12 cellular contexts compared by ENCODE assay signal in genomic region chr1:184605941-184606340, GRCh38.
A peak's percentile ranks its signal among the peaks of the same experiment; 100 is the strongest.
DNase-seq lines count a peak whose midpoint lies in the region; TF ChIP-seq lines count a peak whose summit lies in the region.
"Had no signal": no experiment of that assay in that cellular context is flagged by ENCODE, and none has a peak within 500 bp of the region (broad histone marks: within the 10 kb centered on the region; RNA-seq: fewer than 3 reads in every experiment).

No MANE protein-coding gene starts in this region.

- no peak for TF ChIP-seq EP300 in sigmoid colon (IDR thresholded peaks at IDR 0.05)

- no peak overlapping the region for H3K27ac ChIP-seq in GM23248
- peak overlapping the region in 3 of 4 donors; percentile 33 to 83 (median 34) for H3K27ac ChIP-seq in sigmoid colon
- H3K27ac ChIP-seq in Peyer's patch = peak overlapping the region in 1 of 4 donors; percentile 35
- H3K27ac ChIP-seq: C4-2B had no signal

- no peaks in the 10 kb centered on the region for H3K79me2 ChIP-seq in GM23248 (ENCODE audit: insufficient read depth)

- H3K9me2 ChIP-seq in GM23248 (ENCODE audit: insufficient read depth) = no peaks in the 10 kb centered on the region

- H3K27me3 ChIP-seq in GM23248 (replicated peaks; ENCODE audit: insufficient read depth) = no peaks in the 10 kb centered on the region
- no peaks in the 10 kb centered on the region for H3K27me3 ChIP-seq in sigmoid colon
- no peaks in the 10 kb centered on the region for H3K27me3 ChIP-seq in Peyer's patch

- DNase-seq in GM23248 (peak; percentile 25), astrocyte of the spinal cord (ENCODE audit: low read depth, low spot score) (peak; percentile 19), kidney tubule cell (ENCODE audit: low spot score) (peak; percentile 24), sigmoid colon (no peak), NCI-H2081 treated with DMSO at 0.1 percent for 48 hours (lab: John Stamatoyannopoulos, UW) (no peak), NOMO-1 treated with DMSO at 0.1 percent for 48 hours (lab: John Stamatoyannopoulos, UW; ENCODE audit: unreplicated experiment) (no peak), NCI-H69 (lab: John Stamatoyannopoulos, UW) (no peak), Peyer's patch (no peak)
- DNase-seq: NCI-H1092, NCI-H774, SHP77 had no signal

- WGBS in GM23248 (ENCODE audit: low coverage in 1 of 2, low lambda C conversion rate in 2 of 2, missing lambda C conversion rate in 2 of 2), 2 experiments = 70 to 72% methylated on average over 4 of the region's 4 CpGs
- WGBS in sigmoid colon, 2 donors = 43 to 77% methylated on average over 4 of the region's 4 CpGs

- no peak overlapping the region for H3K9ac ChIP-seq in GM23248

- in situ Hi-C loops in GM23248 (cut with MboI) = no loop called here
- in situ Hi-C loops in astrocyte of the spinal cord (cut with HindIII; ENCODE audit: low sequenced_read_pairs) = no loop called here

- H4K20me1 ChIP-seq in GM23248 (ENCODE audit: insufficient read depth) = no peaks in the 10 kb centered on the region

- intact Hi-C loops in sigmoid colon (cut with DNase I) = no loop called here

- H3K4me1 ChIP-seq in GM23248 (ENCODE audit: insufficient read depth) = 0 out of 2 replicates have a peak, but pooled peaks cover 1% of the 10 kb centered on the region
- H3K4me1 ChIP-seq in sigmoid colon = peaks cover 0 to 17% (median 6%) of the 10 kb centered on the region in 4 donors
- no peaks in the 10 kb centered on the region for H3K4me1 ChIP-seq in Peyer's patch

- no peak for TF ChIP-seq CTCF in astrocyte of the spinal cord (IDR thresholded peaks at IDR 0.05; ENCODE audit: low read depth, low read length)
- TF ChIP-seq CTCF in sigmoid colon (IDR thresholded peaks at IDR 0.05) = no peak
- no peak for TF ChIP-seq CTCF in Peyer's patch (IDR thresholded peaks at IDR 0.05)

- no peaks in the 10 kb centered on the region for H3F3A ChIP-seq in GM23248 (ENCODE audit: insufficient read depth)

- no peaks in the 10 kb centered on the region for H3K36me3 ChIP-seq in GM23248 (ENCODE audit: low read depth)
- no peaks in the 10 kb centered on the region for H3K36me3 ChIP-seq in sigmoid colon
- peaks cover 0 to 12% (median 0%) of the 10 kb centered on the region in 3 donors for H3K36me3 ChIP-seq in Peyer's patch

- H3K4me2 ChIP-seq in GM23248 (ENCODE audit: unreplicated experiment) = no peak overlapping the region

- TF ChIP-seq POLR2A in sigmoid colon (IDR thresholded peaks at IDR 0.05) (no peak), Peyer's patch (IDR thresholded peaks at IDR 0.05) (no peak)

- no peaks in the 10 kb centered on the region for H3K9me3 ChIP-seq in GM23248 (ENCODE audit: low read depth)
- no peaks in the 10 kb centered on the region for H3K9me3 ChIP-seq in sigmoid colon
- no peaks in the 10 kb centered on the region for H3K9me3 ChIP-seq in Peyer's patch

- H3K4me3 ChIP-seq in GM23248 = no peak overlapping the region
- H3K4me3 ChIP-seq in astrocyte of the spinal cord (ENCODE audit: low read depth, low read length) = no peak overlapping the region
- no peak overlapping the region for H3K4me3 ChIP-seq in sigmoid colon
- H3K4me3 ChIP-seq in Peyer's patch = no peak overlapping the region

- no peak overlapping the region for H2AFZ ChIP-seq in GM23248

Comparison
In these comparisons a context has a peak if more than half of its experiments do, and no peak if none do; other contexts are left out.
1. DNase-seq: peak in GM23248 (single experiment), astrocyte of the spinal cord (single experiment) and kidney tubule cell (single experiment); none in sigmoid colon (single experiment), NCI-H2081 treated with DMSO at 0.1 percent for 48 hours (single experiment), NOMO-1 treated with DMSO at 0.1 percent for 48 hours (single experiment), NCI-H69 (single experiment) and Peyer's patch (0 of 3).